Comparison of ENCODE assay signal across 1 cellular context in the genomic region with DNA sequence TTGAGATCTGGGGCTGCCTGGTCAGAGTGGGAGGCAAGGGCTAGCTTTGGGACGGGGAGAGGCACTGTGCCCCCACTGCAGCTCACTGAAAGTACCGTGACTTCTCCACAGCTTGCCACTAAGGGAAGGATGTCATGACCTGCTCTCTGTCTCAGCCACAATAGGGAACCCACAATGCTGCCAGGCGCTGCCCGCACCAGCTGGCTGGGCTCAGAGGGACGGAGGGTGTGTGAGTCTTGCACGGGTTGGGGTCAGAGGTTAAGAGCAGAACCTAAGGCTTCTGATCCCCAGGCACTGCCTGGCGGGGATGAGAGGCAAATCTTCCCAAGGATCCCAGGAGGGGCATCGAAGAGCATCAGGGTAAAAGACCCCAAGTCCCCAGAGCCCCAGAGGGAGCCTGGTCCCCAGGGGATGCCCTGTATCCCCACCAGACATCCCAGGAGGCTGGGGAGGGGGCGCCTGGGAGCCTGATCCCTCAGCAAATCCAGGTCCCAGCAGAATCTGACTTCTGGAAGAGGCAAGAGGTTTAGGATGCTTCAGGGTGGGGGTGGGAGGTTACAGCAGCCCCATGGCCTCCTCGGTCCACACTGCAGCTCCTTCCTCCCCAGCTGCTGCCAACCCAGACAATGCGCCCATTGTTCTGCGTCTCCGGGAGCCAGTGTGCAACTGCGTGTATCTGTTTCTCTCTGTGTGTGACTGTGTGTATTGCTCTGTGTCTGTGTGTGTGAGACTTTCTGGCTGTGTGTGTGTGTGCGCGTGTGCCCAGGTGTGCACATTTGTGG.
TF ChIP-seq lines count a peak whose summit lies in the region.

No MANE protein-coding gene starts in this region.

TF ChIP-seq in K562, 482 proteins besides CTCF, POLR2A, EP300 and RAD21:
- TF ChIP-seq, protein P1, sequence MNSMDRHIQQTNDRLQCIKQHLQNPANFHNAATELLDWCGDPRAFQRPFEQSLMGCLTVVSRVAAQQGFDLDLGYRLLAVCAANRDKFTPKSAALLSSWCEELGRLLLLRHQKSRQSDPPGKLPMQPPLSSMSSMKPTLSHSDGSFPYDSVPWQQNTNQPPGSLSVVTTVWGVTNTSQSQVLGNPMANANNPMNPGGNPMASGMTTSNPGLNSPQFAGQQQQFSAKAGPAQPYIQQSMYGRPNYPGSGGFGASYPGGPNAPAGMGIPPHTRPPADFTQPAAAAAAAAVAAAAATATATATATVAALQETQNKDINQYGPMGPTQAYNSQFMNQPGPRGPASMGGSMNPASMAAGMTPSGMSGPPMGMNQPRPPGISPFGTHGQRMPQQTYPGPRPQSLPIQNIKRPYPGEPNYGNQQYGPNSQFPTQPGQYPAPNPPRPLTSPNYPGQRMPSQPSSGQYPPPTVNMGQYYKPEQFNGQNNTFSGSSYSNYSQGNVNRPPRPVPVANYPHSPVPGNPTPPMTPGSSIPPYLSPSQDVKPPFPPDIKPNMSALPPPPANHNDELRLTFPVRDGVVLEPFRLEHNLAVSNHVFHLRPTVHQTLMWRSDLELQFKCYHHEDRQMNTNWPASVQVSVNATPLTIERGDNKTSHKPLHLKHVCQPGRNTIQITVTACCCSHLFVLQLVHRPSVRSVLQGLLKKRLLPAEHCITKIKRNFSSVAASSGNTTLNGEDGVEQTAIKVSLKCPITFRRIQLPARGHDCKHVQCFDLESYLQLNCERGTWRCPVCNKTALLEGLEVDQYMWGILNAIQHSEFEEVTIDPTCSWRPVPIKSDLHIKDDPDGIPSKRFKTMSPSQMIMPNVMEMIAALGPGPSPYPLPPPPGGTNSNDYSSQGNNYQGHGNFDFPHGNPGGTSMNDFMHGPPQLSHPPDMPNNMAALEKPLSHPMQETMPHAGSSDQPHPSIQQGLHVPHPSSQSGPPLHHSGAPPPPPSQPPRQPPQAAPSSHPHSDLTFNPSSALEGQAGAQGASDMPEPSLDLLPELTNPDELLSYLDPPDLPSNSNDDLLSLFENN (IDR thresholded peaks at IDR 0.05; ENCODE audit: low read depth in 2 of 2, low read length in 2 of 2): no peak
- TF ChIP-seq SUPT5H (IDR thresholded peaks at IDR 0.05): no peak
- TF ChIP-seq ZFX (CRISPR knock-in tag; IDR thresholded peaks at IDR 0.05): no peak
- no peak for TF ChIP-seq HEY1 (CRISPR knock-in tag; IDR thresholded peaks at IDR 0.05; ENCODE audit: borderline replicate concordance)
- TF ChIP-seq CHD4 (IDR thresholded peaks at IDR 0.05; ENCODE audit: insufficient read depth, insufficient replicate concordance, low read depth, low read length, poor library complexity, severe bottlenecking): no peak
- no peak for TF ChIP-seq FOXP1 (CRISPR knock-in tag; IDR thresholded peaks at IDR 0.05)
- TF ChIP-seq NCOA6 (IDR thresholded peaks at IDR 0.05): no peak
- TF ChIP-seq SIRT6 (IDR thresholded peaks at IDR 0.05; ENCODE audit: low read depth, low read length): no peak
- no peak for TF ChIP-seq RCOR1 (IDR thresholded peaks at IDR 0.05; ENCODE audit: borderline replicate concordance in 1 of 2, low read depth in 2 of 2, low read length in 2 of 2)
- TF ChIP-seq, protein P2, sequence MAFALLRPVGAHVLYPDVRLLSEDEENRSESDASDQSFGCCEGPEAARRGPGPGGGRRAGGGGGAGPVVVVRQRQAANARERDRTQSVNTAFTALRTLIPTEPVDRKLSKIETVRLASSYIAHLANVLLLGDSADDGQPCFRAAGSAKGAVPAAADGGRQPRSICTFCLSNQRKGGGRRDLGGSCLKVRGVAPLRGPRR (CRISPR knock-in tag; IDR thresholded peaks at IDR 0.05): no peak
- TF ChIP-seq, protein P3, sequence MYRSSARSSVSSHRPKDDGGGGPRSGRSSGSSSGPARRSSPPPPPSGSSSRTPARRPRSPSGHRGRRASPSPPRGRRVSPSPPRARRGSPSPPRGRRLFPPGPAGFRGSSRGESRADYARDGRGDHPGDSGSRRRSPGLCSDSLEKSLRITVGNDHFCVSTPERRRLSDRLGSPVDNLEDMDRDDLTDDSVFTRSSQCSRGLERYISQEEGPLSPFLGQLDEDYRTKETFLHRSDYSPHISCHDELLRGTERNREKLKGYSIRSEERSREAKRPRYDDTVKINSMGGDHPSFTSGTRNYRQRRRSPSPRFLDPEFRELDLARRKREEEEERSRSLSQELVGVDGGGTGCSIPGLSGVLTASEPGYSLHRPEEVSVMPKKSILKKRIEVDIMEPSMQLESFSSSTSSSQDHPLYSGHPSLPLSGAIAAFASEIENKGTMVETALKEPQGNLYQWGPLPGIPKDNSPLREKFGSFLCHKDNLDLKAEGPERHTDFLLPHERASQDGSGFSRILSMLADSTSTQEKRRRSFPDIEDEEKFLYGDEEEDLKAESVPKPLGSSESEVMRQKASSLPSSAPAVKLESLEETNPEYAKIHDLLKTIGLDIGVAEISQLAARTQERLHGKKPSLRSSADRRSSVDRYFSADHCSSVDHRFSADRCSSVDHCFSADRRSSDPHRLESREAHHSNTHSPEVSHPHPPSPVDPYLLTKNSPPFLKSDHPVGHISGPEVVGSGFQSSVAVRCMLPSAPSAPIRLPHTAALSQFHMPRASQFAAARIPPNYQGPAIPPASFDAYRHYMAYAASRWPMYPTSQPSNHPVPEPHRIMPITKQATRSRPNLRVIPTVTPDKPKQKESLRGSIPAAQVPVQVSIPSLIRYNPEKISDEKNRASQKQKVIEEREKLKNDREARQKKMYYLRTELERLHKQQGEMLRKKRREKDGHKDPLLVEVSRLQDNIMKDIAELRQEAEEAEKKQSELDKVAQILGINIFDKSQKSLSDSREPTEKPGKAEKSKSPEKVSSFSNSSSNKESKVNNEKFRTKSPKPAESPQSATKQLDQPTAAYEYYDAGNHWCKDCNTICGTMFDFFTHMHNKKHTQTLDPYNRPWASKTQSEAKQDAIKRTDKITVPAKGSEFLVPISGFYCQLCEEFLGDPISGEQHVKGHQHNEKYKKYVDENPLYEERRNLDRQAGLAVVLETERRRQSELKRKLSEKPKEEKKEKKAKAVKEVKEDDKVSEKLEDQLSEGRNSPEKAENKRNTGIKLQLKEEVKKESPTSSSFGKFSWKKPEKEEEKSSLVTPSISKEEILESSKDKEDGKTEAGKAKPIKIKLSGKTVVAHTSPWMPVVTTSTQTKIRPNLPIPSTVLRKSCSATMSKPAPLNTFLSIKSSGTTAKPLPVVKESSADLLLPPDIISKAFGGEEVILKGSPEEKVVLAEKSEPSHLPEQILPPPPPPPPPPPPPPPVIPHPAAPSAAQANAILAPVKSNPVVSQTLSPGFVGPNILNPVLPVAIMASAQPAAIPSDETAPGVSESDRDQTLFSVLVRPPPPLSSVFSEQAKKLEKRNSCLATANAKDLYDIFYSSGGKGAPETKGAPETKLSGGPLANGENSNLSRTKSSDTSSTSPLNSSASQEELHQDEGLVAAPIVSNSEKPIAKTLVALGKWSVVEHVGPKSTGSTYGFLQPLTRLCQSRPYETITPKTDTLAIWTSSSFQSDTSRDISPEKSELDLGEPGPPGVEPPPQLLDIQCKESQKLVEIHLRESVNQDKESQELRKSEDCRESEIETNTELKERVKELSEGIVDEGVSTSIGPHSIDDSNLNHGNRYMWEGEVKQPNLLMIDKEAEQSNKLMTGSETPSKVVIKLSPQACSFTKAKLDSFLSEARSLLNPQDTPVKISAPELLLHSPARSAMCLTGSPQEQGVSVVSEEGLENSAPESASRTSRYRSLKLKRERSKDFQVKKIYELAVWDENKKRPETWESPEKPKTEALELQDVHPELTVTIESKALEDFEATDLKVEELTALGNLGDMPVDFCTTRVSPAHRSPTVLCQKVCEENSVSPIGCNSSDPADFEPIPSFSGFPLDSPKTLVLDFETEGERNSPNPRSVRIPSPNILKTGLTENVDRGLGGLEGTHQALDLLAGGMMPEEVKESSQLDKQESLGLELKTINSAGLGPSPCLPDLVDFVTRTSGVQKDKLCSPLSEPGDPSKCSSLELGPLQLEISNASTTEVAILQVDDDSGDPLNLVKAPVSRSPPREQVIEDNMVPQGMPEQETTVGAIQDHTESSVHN (IDR thresholded peaks at IDR 0.05; ENCODE audit: borderline replicate concordance in 1 of 2, low read depth in 1 of 2): no peak
- TF ChIP-seq, protein P4, sequence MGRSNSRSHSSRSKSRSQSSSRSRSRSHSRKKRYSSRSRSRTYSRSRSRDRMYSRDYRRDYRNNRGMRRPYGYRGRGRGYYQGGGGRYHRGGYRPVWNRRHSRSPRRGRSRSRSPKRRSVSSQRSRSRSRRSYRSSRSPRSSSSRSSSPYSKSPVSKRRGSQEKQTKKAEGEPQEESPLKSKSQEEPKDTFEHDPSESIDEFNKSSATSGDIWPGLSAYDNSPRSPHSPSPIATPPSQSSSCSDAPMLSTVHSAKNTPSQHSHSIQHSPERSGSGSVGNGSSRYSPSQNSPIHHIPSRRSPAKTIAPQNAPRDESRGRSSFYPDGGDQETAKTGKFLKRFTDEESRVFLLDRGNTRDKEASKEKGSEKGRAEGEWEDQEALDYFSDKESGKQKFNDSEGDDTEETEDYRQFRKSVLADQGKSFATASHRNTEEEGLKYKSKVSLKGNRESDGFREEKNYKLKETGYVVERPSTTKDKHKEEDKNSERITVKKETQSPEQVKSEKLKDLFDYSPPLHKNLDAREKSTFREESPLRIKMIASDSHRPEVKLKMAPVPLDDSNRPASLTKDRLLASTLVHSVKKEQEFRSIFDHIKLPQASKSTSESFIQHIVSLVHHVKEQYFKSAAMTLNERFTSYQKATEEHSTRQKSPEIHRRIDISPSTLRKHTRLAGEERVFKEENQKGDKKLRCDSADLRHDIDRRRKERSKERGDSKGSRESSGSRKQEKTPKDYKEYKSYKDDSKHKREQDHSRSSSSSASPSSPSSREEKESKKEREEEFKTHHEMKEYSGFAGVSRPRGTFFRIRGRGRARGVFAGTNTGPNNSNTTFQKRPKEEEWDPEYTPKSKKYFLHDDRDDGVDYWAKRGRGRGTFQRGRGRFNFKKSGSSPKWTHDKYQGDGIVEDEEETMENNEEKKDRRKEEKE (IDR thresholded peaks at IDR 0.05; ENCODE audit: borderline replicate concordance in 1 of 2, control insufficient read depth in 1 of 2, low read depth in 2 of 2, low read length in 1 of 2): no peak
- no peak for TF ChIP-seq BCOR (IDR thresholded peaks at IDR 0.05)
- TF ChIP-seq DMBX1 (CRISPR knock-in tag; IDR thresholded peaks at IDR 0.05; ENCODE audit: borderline replicate concordance): no peak
